In genomic region chr4:26765515-26765914, GRCh38 we compare ENCODE assay signal across 1 cellular context.
TF ChIP-seq lines count a peak whose summit lies in the region.

No MANE protein-coding gene starts in this region.

TF ChIP-seq in K562, 482 proteins besides CTCF, POLR2A, EP300 and RAD21 (continued from another document and continues in another):
- peak; percentile 72; the same call in 1 of the 2 replicates for TF ChIP-seq ARID3A (IDR thresholded peaks at IDR 0.05; ENCODE audit: borderline replicate concordance, low read depth, low read length)
- TF ChIP-seq ZSCAN29 (IDR thresholded peaks at IDR 0.05), result no peak
- TF ChIP-seq ZKSCAN3 (CRISPR knock-in tag; IDR thresholded peaks at IDR 0.05), result no peak
- no peak for TF ChIP-seq E2F8 (IDR thresholded peaks at IDR 0.05; ENCODE audit: low read depth, partially characterized antibody)
- no peak for TF ChIP-seq RFX7 (CRISPR knock-in tag; IDR thresholded peaks at IDR 0.05)
- no peak for TF ChIP-seq REST (CRISPR knock-in tag; IDR thresholded peaks at IDR 0.05; ENCODE audit: low read depth)
- peak; percentile 73 for TF ChIP-seq PKNOX1 (IDR thresholded peaks at IDR 0.05)
- TF ChIP-seq WHSC1 (IDR thresholded peaks at IDR 0.05; ENCODE audit: low read length), result no peak
- no peak for TF ChIP-seq MYNN (IDR thresholded peaks at IDR 0.05)
- TF ChIP-seq MYNN (CRISPR knock-in tag; IDR thresholded peaks at IDR 0.05), result no peak
- no peak for TF ChIP-seq TCFL5 (CRISPR knock-in tag; conservative IDR thresholded peaks at IDR 0.05)
- TF ChIP-seq MEIS2 (IDR thresholded peaks at IDR 0.05; ENCODE audit: partially characterized antibody), result peak; percentile 53
- TF ChIP-seq, protein P1, sequence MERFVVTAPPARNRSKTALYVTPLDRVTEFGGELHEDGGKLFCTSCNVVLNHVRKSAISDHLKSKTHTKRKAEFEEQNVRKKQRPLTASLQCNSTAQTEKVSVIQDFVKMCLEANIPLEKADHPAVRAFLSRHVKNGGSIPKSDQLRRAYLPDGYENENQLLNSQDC (CRISPR knock-in tag; IDR thresholded peaks at IDR 0.05), result no peak
- TF ChIP-seq RBBP5 (IDR thresholded peaks at IDR 0.05; ENCODE audit: borderline replicate concordance, insufficient read depth, low read length, poor library complexity, severe bottlenecking), result no peak
- peak; percentile 37 for TF ChIP-seq TCF3 (CRISPR knock-in tag; IDR thresholded peaks at IDR 0.05)
- no peak for TF ChIP-seq TGIF2 (CRISPR knock-in tag; IDR thresholded peaks at IDR 0.05)
- TF ChIP-seq CREM (IDR thresholded peaks at IDR 0.05; ENCODE audit: low read depth), result no peak
- TF ChIP-seq MAZ (CRISPR knock-in tag; conservative IDR thresholded peaks at IDR 0.05 in 1 of 2, IDR thresholded peaks at IDR 0.05 in 1 of 2), result 0 out of 4 replicates have a peak, but pooled peaks of 1 of the 2 experiments have one; percentile 25
- peak; percentile 38; the same call in 1 of the 2 replicates for TF ChIP-seq NCOR1 (IDR thresholded peaks at IDR 0.05)
- TF ChIP-seq, protein P2, sequence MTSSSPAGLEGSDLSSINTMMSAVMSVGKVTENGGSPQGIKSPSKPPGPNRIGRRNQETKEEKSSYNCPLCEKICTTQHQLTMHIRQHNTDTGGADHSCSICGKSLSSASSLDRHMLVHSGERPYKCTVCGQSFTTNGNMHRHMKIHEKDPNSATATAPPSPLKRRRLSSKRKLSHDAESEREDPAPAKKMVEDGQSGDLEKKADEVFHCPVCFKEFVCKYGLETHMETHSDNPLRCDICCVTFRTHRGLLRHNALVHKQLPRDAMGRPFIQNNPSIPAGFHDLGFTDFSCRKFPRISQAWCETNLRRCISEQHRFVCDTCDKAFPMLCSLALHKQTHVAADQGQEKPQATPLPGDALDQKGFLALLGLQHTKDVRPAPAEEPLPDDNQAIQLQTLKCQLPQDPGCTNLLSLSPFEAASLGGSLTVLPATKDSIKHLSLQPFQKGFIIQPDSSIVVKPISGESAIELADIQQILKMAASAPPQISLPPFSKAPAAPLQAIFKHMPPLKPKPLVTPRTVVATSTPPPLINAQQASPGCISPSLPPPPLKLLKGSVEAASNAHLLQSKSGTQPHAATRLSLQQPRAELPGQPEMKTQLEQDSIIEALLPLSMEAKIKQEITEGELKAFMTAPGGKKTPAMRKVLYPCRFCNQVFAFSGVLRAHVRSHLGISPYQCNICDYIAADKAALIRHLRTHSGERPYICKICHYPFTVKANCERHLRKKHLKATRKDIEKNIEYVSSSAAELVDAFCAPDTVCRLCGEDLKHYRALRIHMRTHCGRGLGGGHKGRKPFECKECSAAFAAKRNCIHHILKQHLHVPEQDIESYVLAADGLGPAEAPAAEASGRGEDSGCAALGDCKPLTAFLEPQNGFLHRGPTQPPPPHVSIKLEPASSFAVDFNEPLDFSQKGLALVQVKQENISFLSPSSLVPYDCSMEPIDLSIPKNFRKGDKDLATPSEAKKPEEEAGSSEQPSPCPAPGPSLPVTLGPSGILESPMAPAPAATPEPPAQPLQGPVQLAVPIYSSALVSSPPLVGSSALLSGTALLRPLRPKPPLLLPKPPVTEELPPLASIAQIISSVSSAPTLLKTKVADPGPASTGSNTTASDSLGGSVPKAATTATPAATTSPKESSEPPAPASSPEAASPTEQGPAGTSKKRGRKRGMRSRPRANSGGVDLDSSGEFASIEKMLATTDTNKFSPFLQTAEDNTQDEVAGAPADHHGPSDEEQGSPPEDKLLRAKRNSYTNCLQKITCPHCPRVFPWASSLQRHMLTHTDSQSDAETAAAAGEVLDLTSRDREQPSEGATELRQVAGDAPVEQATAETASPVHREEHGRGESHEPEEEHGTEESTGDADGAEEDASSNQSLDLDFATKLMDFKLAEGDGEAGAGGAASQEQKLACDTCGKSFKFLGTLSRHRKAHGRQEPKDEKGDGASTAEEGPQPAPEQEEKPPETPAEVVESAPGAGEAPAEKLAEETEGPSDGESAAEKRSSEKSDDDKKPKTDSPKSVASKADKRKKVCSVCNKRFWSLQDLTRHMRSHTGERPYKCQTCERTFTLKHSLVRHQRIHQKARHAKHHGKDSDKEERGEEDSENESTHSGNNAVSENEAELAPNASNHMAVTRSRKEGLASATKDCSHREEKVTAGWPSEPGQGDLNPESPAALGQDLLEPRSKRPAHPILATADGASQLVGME (CRISPR knock-in tag; IDR thresholded peaks at IDR 0.05), result no peak
- peak; percentile 91 for TF ChIP-seq FOSL1 (tag; conservative IDR thresholded peaks at IDR 0.05)
- TF ChIP-seq SMARCA4 (IDR thresholded peaks at IDR 0.05), result peak; percentile 58; the same call in 1 of the 2 replicates
- TF ChIP-seq CBFA2T2 (conservative IDR thresholded peaks at IDR 0.05), result peak; percentile 56
- peak; percentile 88 for TF ChIP-seq JUND (IDR thresholded peaks at IDR 0.05; ENCODE audit: borderline replicate concordance, low read depth, low read length)
- TF ChIP-seq JUND (tag; IDR thresholded peaks at IDR 0.05; ENCODE audit: borderline replicate concordance, low read depth, low read length), result peak; percentile 80
- TF ChIP-seq EP400 (IDR thresholded peaks at IDR 0.05), result no peak
- TF ChIP-seq SRSF7 (optimal IDR thresholded peaks at IDR 0.05; ENCODE audit: low read depth, low read length), result no peak
- TF ChIP-seq, protein P3, sequence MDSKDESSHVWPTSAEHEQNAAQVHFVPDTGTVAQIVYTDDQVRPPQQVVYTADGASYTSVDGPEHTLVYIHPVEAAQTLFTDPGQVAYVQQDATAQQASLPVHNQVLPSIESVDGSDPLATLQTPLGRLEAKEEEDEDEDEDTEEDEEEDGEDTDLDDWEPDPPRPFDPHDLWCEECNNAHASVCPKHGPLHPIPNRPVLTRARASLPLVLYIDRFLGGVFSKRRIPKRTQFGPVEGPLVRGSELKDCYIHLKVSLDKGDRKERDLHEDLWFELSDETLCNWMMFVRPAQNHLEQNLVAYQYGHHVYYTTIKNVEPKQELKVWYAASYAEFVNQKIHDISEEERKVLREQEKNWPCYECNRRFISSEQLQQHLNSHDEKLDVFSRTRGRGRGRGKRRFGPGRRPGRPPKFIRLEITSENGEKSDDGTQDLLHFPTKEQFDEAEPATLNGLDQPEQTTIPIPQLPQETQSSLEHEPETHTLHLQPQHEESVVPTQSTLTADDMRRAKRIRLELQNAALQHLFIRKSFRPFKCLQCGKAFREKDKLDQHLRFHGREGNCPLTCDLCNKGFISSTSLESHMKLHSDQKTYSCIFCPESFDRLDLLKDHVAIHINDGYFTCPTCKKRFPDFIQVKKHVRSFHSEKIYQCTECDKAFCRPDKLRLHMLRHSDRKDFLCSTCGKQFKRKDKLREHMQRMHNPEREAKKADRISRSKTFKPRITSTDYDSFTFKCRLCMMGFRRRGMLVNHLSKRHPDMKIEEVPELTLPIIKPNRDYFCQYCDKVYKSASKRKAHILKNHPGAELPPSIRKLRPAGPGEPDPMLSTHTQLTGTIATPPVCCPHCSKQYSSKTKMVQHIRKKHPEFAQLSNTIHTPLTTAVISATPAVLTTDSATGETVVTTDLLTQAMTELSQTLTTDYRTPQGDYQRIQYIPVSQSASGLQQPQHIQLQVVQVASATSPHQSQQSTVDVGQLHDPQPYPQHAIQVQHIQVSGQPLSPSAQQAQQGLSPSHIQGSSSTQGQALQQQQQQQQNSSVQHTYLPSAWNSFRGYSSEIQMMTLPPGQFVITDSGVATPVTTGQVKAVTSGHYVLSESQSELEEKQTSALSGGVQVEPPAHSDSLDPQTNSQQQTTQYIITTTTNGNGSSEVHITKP (IDR thresholded peaks at IDR 0.05; ENCODE audit: partially characterized antibody), result peak; percentile 16
- TF ChIP-seq NFE2 (IDR thresholded peaks at IDR 0.05; ENCODE audit: low read depth), result peak; percentile 60; the same call in 1 of the 2 replicates
- peak; percentile 80 for TF ChIP-seq ATF3 (IDR thresholded peaks at IDR 0.05)
- no peak for TF ChIP-seq ATF3 (CRISPR knock-in tag; conservative IDR thresholded peaks at IDR 0.05)
- no peak for TF ChIP-seq ZNF232 (CRISPR knock-in tag; IDR thresholded peaks at IDR 0.05)
- TF ChIP-seq TARDBP (IDR thresholded peaks at IDR 0.05), result no peak
- TF ChIP-seq FOS (IDR thresholded peaks at IDR 0.05; ENCODE audit: extremely low read depth, insufficient read length), result peak; percentile 16
- peak; percentile 17; the same call in 1 of the 2 replicates for TF ChIP-seq TAL1 (IDR thresholded peaks at IDR 0.05)
- TF ChIP-seq SOX6 (IDR thresholded peaks at IDR 0.05), result peak; percentile 54
- TF ChIP-seq HMBOX1 (IDR thresholded peaks at IDR 0.05), result peak; percentile 96
- no peak for TF ChIP-seq ZNF212 (CRISPR knock-in tag; IDR thresholded peaks at IDR 0.05)
